Comparison of ENCODE assay signal across 1 cellular context in genomic region chr9:127921592-127922120, GRCh38.
TF ChIP-seq lines count a peak whose summit lies in the region.

No MANE protein-coding gene starts in this region.

TF ChIP-seq in HepG2, 621 proteins besides CTCF, POLR2A, EP300 and RAD21 (continues in another document):
- TF ChIP-seq ZNF317 (CRISPR knock-in tag; IDR thresholded peaks at IDR 0.05) (no peak), ETV5 (CRISPR knock-in tag; IDR thresholded peaks at IDR 0.05; ENCODE audit: borderline replicate concordance) (no peak), ZNF768 (CRISPR knock-in tag; IDR thresholded peaks at IDR 0.05) (0 out of 2 replicates have a peak, but pooled peaks have one; percentile 12), FOXO1 (CRISPR knock-in tag; IDR thresholded peaks at IDR 0.05) (no peak), ZNF598 (CRISPR knock-in tag; IDR thresholded peaks at IDR 0.05; ENCODE audit: borderline replicate concordance) (0 out of 2 replicates have a peak, but pooled peaks have one; percentile 22), RELA (CRISPR knock-in tag; IDR thresholded peaks at IDR 0.05) (no peak), TOPORS (CRISPR knock-in tag; IDR thresholded peaks at IDR 0.05) (no peak), PLRG1 (conservative IDR thresholded peaks at IDR 0.05) (no peak), CBFB (CRISPR knock-in tag; IDR thresholded peaks at IDR 0.05) (peak; percentile 35; the same call in 1 of the 2 replicates), KLF11 (CRISPR knock-in tag; IDR thresholded peaks at IDR 0.05) (no peak), SP4 (CRISPR knock-in tag; IDR thresholded peaks at IDR 0.05) (no peak), ZNF318 (CRISPR knock-in tag; IDR thresholded peaks at IDR 0.05) (no peak), ZNF280D (CRISPR knock-in tag; IDR thresholded peaks at IDR 0.05) (no peak), ELF1 (CRISPR knock-in tag; IDR thresholded peaks at IDR 0.05) (0 out of 2 replicates have a peak, but pooled peaks have one; percentile 29), NFE2L1 (CRISPR knock-in tag; IDR thresholded peaks at IDR 0.05; ENCODE audit: borderline replicate concordance) (no peak), ZNF816 (CRISPR knock-in tag; IDR thresholded peaks at IDR 0.05; ENCODE audit: borderline replicate concordance) (no peak), FOSL1 (CRISPR knock-in tag; IDR thresholded peaks at IDR 0.05; ENCODE audit: borderline replicate concordance) (no peak), ZNF296 (CRISPR knock-in tag; conservative IDR thresholded peaks at IDR 0.05) (no peak), ZNF569 (CRISPR knock-in tag; IDR thresholded peaks at IDR 0.05; ENCODE audit: borderline replicate concordance) (no peak), ZNF572 (CRISPR knock-in tag; IDR thresholded peaks at IDR 0.05) (no peak), ZNF121 (CRISPR knock-in tag; IDR thresholded peaks at IDR 0.05) (no peak), AGO1 (IDR thresholded peaks at IDR 0.05; ENCODE audit: low read depth, low read length, poor library complexity, severe bottlenecking) (no peak), HNRNPLL (IDR thresholded peaks at IDR 0.05; ENCODE audit: low read depth, low read length, poor library complexity, severe bottlenecking) (peak; percentile 14), XRCC5 (optimal IDR thresholded peaks at IDR 0.05; ENCODE audit: low read length) (peak; percentile 47), ZNF430 (CRISPR knock-in tag; IDR thresholded peaks at IDR 0.05) (no peak), MED1 (CRISPR knock-in tag; IDR thresholded peaks at IDR 0.05) (no peak), ZBTB39 (CRISPR knock-in tag; IDR thresholded peaks at IDR 0.05) (no peak), SALL2 (CRISPR knock-in tag; IDR thresholded peaks at IDR 0.05) (no peak), SATB2 (CRISPR knock-in tag; IDR thresholded peaks at IDR 0.05) (no peak), ZNF547 (CRISPR knock-in tag; IDR thresholded peaks at IDR 0.05) (peak; percentile 61; the same call in 1 of the 2 replicates), ZNF260 (CRISPR knock-in tag; IDR thresholded peaks at IDR 0.05; ENCODE audit: borderline replicate concordance, low read depth) (no peak), SPEN (CRISPR knock-in tag; IDR thresholded peaks at IDR 0.05; ENCODE audit: low read depth) (0 out of 2 replicates have a peak, but pooled peaks have one; percentile 33), ZNF75D (CRISPR knock-in tag; IDR thresholded peaks at IDR 0.05; ENCODE audit: borderline replicate concordance) (no peak), PPARG (CRISPR knock-in tag; conservative IDR thresholded peaks at IDR 0.05) (no peak), UBTF (CRISPR knock-in tag; IDR thresholded peaks at IDR 0.05) (peak; percentile 42; the same call in 1 of the 2 replicates)
- TF ChIP-seq, protein P1, sequence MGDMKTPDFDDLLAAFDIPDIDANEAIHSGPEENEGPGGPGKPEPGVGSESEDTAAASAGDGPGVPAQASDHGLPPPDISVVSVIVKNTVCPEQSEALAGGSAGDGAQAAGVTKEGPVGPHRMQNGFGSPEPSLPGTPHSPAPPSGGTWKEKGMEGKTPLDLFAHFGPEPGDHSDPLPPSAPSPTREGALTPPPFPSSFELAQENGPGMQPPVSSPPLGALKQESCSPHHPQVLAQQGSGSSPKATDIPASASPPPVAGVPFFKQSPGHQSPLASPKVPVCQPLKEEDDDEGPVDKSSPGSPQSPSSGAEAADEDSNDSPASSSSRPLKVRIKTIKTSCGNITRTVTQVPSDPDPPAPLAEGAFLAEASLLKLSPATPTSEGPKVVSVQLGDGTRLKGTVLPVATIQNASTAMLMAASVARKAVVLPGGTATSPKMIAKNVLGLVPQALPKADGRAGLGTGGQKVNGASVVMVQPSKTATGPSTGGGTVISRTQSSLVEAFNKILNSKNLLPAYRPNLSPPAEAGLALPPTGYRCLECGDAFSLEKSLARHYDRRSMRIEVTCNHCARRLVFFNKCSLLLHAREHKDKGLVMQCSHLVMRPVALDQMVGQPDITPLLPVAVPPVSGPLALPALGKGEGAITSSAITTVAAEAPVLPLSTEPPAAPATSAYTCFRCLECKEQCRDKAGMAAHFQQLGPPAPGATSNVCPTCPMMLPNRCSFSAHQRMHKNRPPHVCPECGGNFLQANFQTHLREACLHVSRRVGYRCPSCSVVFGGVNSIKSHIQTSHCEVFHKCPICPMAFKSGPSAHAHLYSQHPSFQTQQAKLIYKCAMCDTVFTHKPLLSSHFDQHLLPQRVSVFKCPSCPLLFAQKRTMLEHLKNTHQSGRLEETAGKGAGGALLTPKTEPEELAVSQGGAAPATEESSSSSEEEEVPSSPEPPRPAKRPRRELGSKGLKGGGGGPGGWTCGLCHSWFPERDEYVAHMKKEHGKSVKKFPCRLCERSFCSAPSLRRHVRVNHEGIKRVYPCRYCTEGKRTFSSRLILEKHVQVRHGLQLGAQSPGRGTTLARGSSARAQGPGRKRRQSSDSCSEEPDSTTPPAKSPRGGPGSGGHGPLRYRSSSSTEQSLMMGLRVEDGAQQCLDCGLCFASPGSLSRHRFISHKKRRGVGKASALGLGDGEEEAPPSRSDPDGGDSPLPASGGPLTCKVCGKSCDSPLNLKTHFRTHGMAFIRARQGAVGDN (CRISPR knock-in tag; IDR thresholded peaks at IDR 0.05): peak; percentile 48
- TF ChIP-seq, protein P2, sequence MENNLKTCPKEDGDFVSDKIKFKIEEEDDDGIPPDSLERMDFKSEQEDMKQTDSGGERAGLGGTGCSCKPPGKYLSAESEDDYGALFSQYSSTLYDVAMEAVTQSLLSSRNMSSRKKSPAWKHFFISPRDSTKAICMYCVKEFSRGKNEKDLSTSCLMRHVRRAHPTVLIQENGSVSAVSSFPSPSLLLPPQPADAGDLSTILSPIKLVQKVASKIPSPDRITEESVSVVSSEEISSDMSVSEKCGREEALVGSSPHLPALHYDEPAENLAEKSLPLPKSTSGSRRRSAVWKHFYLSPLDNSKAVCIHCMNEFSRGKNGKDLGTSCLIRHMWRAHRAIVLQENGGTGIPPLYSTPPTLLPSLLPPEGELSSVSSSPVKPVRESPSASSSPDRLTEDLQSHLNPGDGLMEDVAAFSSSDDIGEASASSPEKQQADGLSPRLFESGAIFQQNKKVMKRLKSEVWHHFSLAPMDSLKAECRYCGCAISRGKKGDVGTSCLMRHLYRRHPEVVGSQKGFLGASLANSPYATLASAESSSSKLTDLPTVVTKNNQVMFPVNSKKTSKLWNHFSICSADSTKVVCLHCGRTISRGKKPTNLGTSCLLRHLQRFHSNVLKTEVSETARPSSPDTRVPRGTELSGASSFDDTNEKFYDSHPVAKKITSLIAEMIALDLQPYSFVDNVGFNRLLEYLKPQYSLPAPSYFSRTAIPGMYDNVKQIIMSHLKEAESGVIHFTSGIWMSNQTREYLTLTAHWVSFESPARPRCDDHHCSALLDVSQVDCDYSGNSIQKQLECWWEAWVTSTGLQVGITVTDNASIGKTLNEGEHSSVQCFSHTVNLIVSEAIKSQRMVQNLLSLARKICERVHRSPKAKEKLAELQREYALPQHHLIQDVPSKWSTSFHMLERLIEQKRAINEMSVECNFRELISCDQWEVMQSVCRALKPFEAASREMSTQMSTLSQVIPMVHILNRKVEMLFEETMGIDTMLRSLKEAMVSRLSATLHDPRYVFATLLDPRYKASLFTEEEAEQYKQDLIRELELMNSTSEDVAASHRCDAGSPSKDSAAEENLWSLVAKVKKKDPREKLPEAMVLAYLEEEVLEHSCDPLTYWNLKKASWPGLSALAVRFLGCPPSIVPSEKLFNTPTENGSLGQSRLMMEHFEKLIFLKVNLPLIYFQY (CRISPR knock-in tag; IDR thresholded peaks at IDR 0.05; ENCODE audit: borderline replicate concordance): no peak
